In the genomic region with DNA sequence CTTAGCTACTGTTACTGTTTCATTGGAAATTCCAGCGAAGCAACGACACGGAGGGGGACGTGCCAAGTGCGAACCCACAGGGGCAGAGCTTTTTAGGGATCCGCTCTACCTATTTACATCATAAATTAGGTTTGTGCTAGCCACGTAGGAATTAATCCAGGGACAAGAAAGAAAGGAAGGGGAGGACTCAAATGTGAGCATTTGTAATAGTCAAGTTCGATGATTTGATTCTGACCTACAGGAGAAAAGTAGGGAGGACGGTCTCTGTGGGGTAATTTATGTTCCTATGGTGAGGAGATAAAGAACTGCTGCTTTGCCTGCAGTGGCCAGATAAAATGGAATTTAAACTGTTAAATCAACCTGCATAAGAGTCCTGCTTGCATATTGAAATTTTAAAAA, we compare ENCODE assay signal across 8 cellular contexts. TPM values are rescaled to one million over a fixed set of nuclear protein-coding genes. Genes with fewer than 3 reads are reported as not detected.
DNase-seq lines count a peak whose midpoint lies in the region.

No MANE protein-coding gene starts in this region.

- peak overlapping the region; percentile 92 for H3K4me3 Mint-ChIP-seq in activated CD4-positive, alpha-beta T cell treated with anti-CD3 and anti-CD28 coated beads, Interleukin-2, amount 10 ng/mL, durations not matched to agents 24 days and 14 days
- H3K4me3 Mint-ChIP-seq in activated naive CD8-positive, alpha-beta T cell, result peak overlapping the region; percentile 85

- intact Hi-C loops in activated CD4-positive, alpha-beta T cell treated with anti-CD3 and anti-CD28 coated beads, Interleukin-2, amount 10 ng/mL, durations not matched to agents 24 days and 14 days (cut with micrococcal nuclease), result loop anchor here (1.0 to 10.0 kb wide), 5 partner anchors 15 to 1350 kb away; a partner anchor contains a TSS

- H3K36me3 Mint-ChIP-seq in activated CD4-positive, alpha-beta T cell treated with anti-CD3 and anti-CD28 coated beads, Interleukin-2, amount 10 ng/mL, durations not matched to agents 24 days and 14 days (ENCODE audit: low read depth), result peaks cover 27% of the 10 kb centered on the region
- H3K36me3 Mint-ChIP-seq in activated naive CD8-positive, alpha-beta T cell, result peaks cover 5% of the 10 kb centered on the region

- peaks cover 33% of the 10 kb centered on the region for H3K4me1 Mint-ChIP-seq in activated CD4-positive, alpha-beta T cell treated with anti-CD3 and anti-CD28 coated beads, Interleukin-2, amount 10 ng/mL, durations not matched to agents 24 days and 14 days
- peaks cover 51% of the 10 kb centered on the region for H3K4me1 Mint-ChIP-seq in activated naive CD8-positive, alpha-beta T cell (ENCODE audit: low read depth)

- DNase-seq in activated CD4-positive, alpha-beta T cell treated with anti-CD3 and anti-CD28 coated beads, Interleukin-2, amount 10 ng/mL, durations not matched to agents 24 days and 14 days, result no peak
- DNase-seq in activated CD4-positive, alpha-beta T cell treated with anti-CD3 and anti-CD28 coated beads for 1 hour, result no peak
- DNase-seq in inferior parietal cortex (ENCODE audit: extremely low spot score) (peak; percentile 34), DMS53 treated with DMSO at 0.1 percent for 48 hours (lab: John Stamatoyannopoulos, UW; ENCODE audit: unreplicated experiment) (no peak), RKO (ENCODE audit: low spot score) (no peak)
- DNase-seq in activated effector memory CD4-positive, alpha-beta T cell treated with anti-CD3 and anti-CD28 coated beads, Interleukin-2, amount 50 U/mL, for 16 hours, result no peak

- peak overlapping the region; percentile 65 for H3K27ac ChIP-seq in temporal lobe (ENCODE audit: low read depth, low read length)

- peak overlapping the region; percentile 99 for H3K27ac Mint-ChIP-seq in activated CD4-positive, alpha-beta T cell treated with anti-CD3 and anti-CD28 coated beads, Interleukin-2, amount 10 ng/mL, durations not matched to agents 24 days and 14 days
- peak overlapping the region; percentile 86 for H3K27ac Mint-ChIP-seq in activated naive CD8-positive, alpha-beta T cell

- no peaks in the 10 kb centered on the region for H3K27me3 Mint-ChIP-seq in activated CD4-positive, alpha-beta T cell treated with anti-CD3 and anti-CD28 coated beads, Interleukin-2, amount 10 ng/mL, durations not matched to agents 24 days and 14 days
- H3K27me3 Mint-ChIP-seq in activated naive CD8-positive, alpha-beta T cell, result no peaks in the 10 kb centered on the region

- no peaks in the 10 kb centered on the region for H3K9me3 Mint-ChIP-seq in activated CD4-positive, alpha-beta T cell treated with anti-CD3 and anti-CD28 coated beads, Interleukin-2, amount 10 ng/mL, durations not matched to agents 24 days and 14 days
- no peaks in the 10 kb centered on the region for H3K9me3 Mint-ChIP-seq in activated naive CD8-positive, alpha-beta T cell (ENCODE audit: low read depth)

RNA-seq across cellular contexts. Expression of a gene that starts 1.7 kb away (rescaled TPM):
- 30.6 and 35.7 TPM in 2 replicates for total RNA-seq in activated CD4-positive, alpha-beta T cell treated with anti-CD3 and anti-CD28 coated beads, Interleukin-2, amount 10 ng/mL, durations not matched to agents 24 days and 14 days
- total RNA-seq in temporal lobe, result 19.4 TPM
